24 cellular contexts compared by ENCODE assay signal in the genomic region with DNA sequence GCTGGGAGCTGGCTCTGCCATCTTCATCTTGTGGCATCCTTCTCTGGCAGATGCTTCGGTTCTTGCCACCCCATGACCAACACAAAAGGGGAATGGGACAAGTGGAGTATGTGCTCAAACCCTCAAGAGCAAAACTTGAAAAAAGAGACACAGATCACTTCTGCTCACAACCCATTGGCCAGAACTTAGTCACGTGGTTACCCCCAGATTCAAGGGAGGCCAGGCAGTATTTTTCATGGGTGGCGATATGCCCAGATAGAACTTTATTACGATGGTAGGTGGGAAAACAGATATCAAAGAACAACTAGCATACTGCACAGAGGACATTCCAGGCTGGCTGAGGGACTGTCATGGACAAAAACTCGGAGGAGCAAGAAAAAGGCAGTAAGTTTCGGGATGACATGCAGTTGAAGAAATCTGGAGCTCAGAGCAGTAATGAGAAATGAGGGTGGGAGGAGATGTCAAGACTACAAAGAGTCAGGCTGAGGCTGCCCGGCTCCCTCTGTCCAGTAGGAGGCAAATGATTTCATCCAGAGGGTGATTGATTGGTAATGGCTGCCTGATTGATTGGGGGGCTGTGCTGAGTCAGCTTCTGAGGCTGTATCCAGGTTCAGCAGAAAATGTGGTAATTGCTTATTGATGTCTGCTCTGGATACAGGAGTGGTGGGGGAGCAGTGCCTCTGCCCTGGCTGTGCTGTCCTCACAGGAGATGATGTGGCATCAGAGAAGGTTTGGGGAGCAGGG. TPM values are rescaled to one million over a fixed set of nuclear protein-coding genes. Genes with fewer than 3 reads are reported as not detected.
DNase-seq lines count a peak whose midpoint lies in the region; ATAC-seq, FAIRE-seq and TF ChIP-seq lines count a peak whose summit lies in the region.
"Had no signal": no experiment of that assay in that cellular context is flagged by ENCODE, and none has a peak within 500 bp of the region (broad histone marks: within the 10 kb centered on the region; RNA-seq: fewer than 3 reads in every experiment).

No MANE protein-coding gene starts in this region.

- no peaks in the 10 kb centered on the region for H4K20me1 ChIP-seq in HepG2 (ENCODE audit: insufficient read depth, low read length)

- TF ChIP-seq POLR2A in HepG2 (IDR thresholded peaks at IDR 0.05; ENCODE audit: insufficient read depth in 1 of 2, low read depth in 2 of 2, low read length in 2 of 2) (no peak), right lobe of liver (IDR thresholded peaks at IDR 0.05) (no peak), gastroesophageal sphincter (IDR thresholded peaks at IDR 0.05) (no peak)

- in situ Hi-C loops in HepG2 (cut with HindIII; ENCODE audit: extremely low pct_ligation_motif_present, low pct_unique_long_range_greater_than_20kb), result no loop called here
- in situ Hi-C loops in astrocyte of the spinal cord (cut with HindIII; ENCODE audit: low sequenced_read_pairs), result no loop called here

- POLR2A ChIA-PET in HepG2 (lab: Yijun Ruan, JAX), result no interaction called here
- POLR2A ChIA-PET in activated CD8-positive, alpha-beta T cell treated with anti-CD3 and anti-CD28 coated beads, Interleukin-2, amount 10 ng/mL, durations not matched to agents 7 days and 5 days (lab: Charles Lee), result no interaction called here

- FAIRE-seq in HepG2 (lab: Jason Lieb, UNC), result no peak
- FAIRE-seq in urothelium cell line (lab: Jason Lieb, UNC), result peak; percentile 20

- peaks cover 10% of the 10 kb centered on the region for H3K27me3 Mint-ChIP-seq in glutamatergic neuron (ENCODE audit: unreplicated experiment)
- H3K27me3 Mint-ChIP-seq in activated CD8-positive, alpha-beta T cell treated with anti-CD3 and anti-CD28 coated beads, Interleukin-2, amount 10 ng/mL, durations not matched to agents 7 days and 5 days (ENCODE audit: low read depth), result peaks cover 16% of the 10 kb centered on the region

- H3K36me3 Mint-ChIP-seq in glutamatergic neuron (ENCODE audit: unreplicated experiment), result no peaks in the 10 kb centered on the region
- no peaks in the 10 kb centered on the region for H3K36me3 Mint-ChIP-seq in activated CD8-positive, alpha-beta T cell treated with anti-CD3 and anti-CD28 coated beads, Interleukin-2, amount 10 ng/mL, durations not matched to agents 7 days and 5 days (ENCODE audit: low read depth)
- H3K36me3 Mint-ChIP-seq: natural killer cell, T-cell had no signal

- H3K27ac ChIP-seq in HepG2 (ENCODE audit: extremely low read length, insufficient read depth, low read length), result no peak overlapping the region
- H3K27ac ChIP-seq in right lobe of liver, result no peak overlapping the region
- H3K27ac ChIP-seq in gastroesophageal sphincter, result no peak overlapping the region
- H3K27ac ChIP-seq: gastrocnemius medialis, KMS-11, upper lobe of right lung had no signal

- TF ChIP-seq CTCF in HepG2 (CRISPR knock-in tag; IDR thresholded peaks at IDR 0.05), result no peak
- no peak for TF ChIP-seq CTCF in right lobe of liver (IDR thresholded peaks at IDR 0.05)
- TF ChIP-seq CTCF in astrocyte of the spinal cord (IDR thresholded peaks at IDR 0.05; ENCODE audit: low read depth, low read length), result peak; percentile 20
- peak; percentile 59 for TF ChIP-seq CTCF in glutamatergic neuron (IDR thresholded peaks at IDR 0.05; ENCODE audit: partially characterized antibody, unreplicated experiment)
- no peak for TF ChIP-seq CTCF in gastroesophageal sphincter (IDR thresholded peaks at IDR 0.05)

- H2AFZ ChIP-seq in HepG2 (ENCODE audit: low read length), result no peak overlapping the region

- CTCF ChIA-PET in HepG2 (lab: Yijun Ruan, JAX; ENCODE audit: low intra/inter-chr PET ratio, low total read pairs), result no interaction called here
- CTCF ChIA-PET in activated CD8-positive, alpha-beta T cell treated with anti-CD3 and anti-CD28 coated beads, Interleukin-2, amount 10 ng/mL, durations not matched to agents 7 days and 5 days (lab: Charles Lee), result interaction anchor here (1.9 kb wide), 1 partner anchor 88 kb away, joined by 4 read pairs; no protein-coding TSS in a partner anchor

- no peak for ATAC-seq in HepG2
- ATAC-seq in right lobe of liver, result no peak
- no peak for ATAC-seq in gastroesophageal sphincter
- ATAC-seq in activated CD8-positive, alpha-beta T cell treated with anti-CD3 and anti-CD28 coated beads, Interleukin-2, amount 10 ng/mL, durations not matched to agents 7 days and 5 days, result no peak
- ATAC-seq: activated CD4-positive, alpha-beta T cell treated with anti-CD3 and anti-CD28 coated beads for 36 hours; gastrocnemius medialis; natural killer cell; T-cell; upper lobe of right lung had no signal

- no peak overlapping the region for H3K4me2 ChIP-seq in HepG2 (ENCODE audit: low read depth, low read length)
- H3K4me2 ChIP-seq: KMS-11 had no signal

- peaks cover 56% of the 10 kb centered on the region for H3K4me1 Mint-ChIP-seq in glutamatergic neuron (ENCODE audit: low read depth, unreplicated experiment)
- H3K4me1 Mint-ChIP-seq in activated CD8-positive, alpha-beta T cell treated with anti-CD3 and anti-CD28 coated beads, Interleukin-2, amount 10 ng/mL, durations not matched to agents 7 days and 5 days (ENCODE audit: low read depth), result peaks cover 7% of the 10 kb centered on the region
- H3K4me1 Mint-ChIP-seq: activated CD4-positive, alpha-beta T cell treated with anti-CD3 and anti-CD28 coated beads for 36 hours; central memory CD8-positive, alpha-beta T cell; T-cell had no signal

- peak overlapping the region; percentile 22 for H3K4me3 Mint-ChIP-seq in glutamatergic neuron (ENCODE audit: unreplicated experiment)
- no peak overlapping the region for H3K4me3 Mint-ChIP-seq in activated CD8-positive, alpha-beta T cell treated with anti-CD3 and anti-CD28 coated beads, Interleukin-2, amount 10 ng/mL, durations not matched to agents 7 days and 5 days
- H3K4me3 Mint-ChIP-seq: activated CD4-positive, alpha-beta T cell treated with anti-CD3 and anti-CD28 coated beads for 36 hours; central memory CD8-positive, alpha-beta T cell; natural killer cell; T-cell had no signal

- DNase-seq in HepG2 (ENCODE audit: low spot score) (no peak), right lobe of liver (no peak), astrocyte of the spinal cord (ENCODE audit: low read depth, low spot score) (no peak), glutamatergic neuron (peak; percentile 65), urothelium cell line (ENCODE audit: low spot score) (no peak), NCI-H1436 (lab: John Stamatoyannopoulos, UW) (no peak)
- DNase-seq in activated CD8-positive, alpha-beta T cell treated with anti-CD3 and anti-CD28 coated beads, Interleukin-2, amount 10 ng/mL, durations not matched to agents 7 days and 5 days, result no peak
- DNase-seq: activated CD4-positive, alpha-beta T cell treated with anti-CD3 and anti-CD28 coated beads for 36 hours; activated naive CD4-positive, alpha-beta T cell treated with Interleukin-2 at 50 U/mL for 16 hours; activated T-cell treated with anti-CD3 and anti-CD28 coated beads, Interleukin-2, amount 50 U/mL, for 48 hours; COR-L47; DMS79 treated with DMSO at 0.1 percent for 48 hours; gastrocnemius medialis; GOT3; natural killer cell; NCI-H1048; NCI-H187 treated with DMSO at 0.1 percent for 48 hours; SHP77 treated with DMSO at 0.1 percent for 48 hours; T-cell; upper lobe of right lung had no signal

- no peak for TF ChIP-seq RAD21 in HepG2 (CRISPR knock-in tag; IDR thresholded peaks at IDR 0.05)

- intact Hi-C loops in HepG2 (cut with micrococcal nuclease; ENCODE audit: unreplicated experiment) (no loop called here), right lobe of liver (cut with DNase I) (no loop called here)

- TF ChIP-seq EP300 in HepG2 (IDR thresholded peaks at IDR 0.05; ENCODE audit: low read depth in 2 of 2, low read length in 2 of 2) (no peak), HepG2 (CRISPR knock-in tag; IDR thresholded peaks at IDR 0.05; ENCODE audit: borderline replicate concordance) (no peak), gastroesophageal sphincter (IDR thresholded peaks at IDR 0.05) (no peak)

- H3K27me3 ChIP-seq in HepG2 (ENCODE audit: control insufficient read depth in 1 of 2, insufficient read depth in 2 of 2, low read length in 2 of 2), result peaks cover 1 to 59% of the 10 kb centered on the region in 2 experiments; a peak in 3 of 5 replicates
- H3K27me3 ChIP-seq in right lobe of liver, result no peaks in the 10 kb centered on the region
- H3K27me3 ChIP-seq in gastroesophageal sphincter, result peaks cover 5% of the 10 kb centered on the region
- H3K27me3 ChIP-seq: gastrocnemius medialis, upper lobe of right lung had no signal

- WGBS in HepG2 (ENCODE audit: low lambda C conversion rate), result 23% methylated on average over 7 of the region's 7 CpGs
- 75% methylated on average over 7 of the region's 7 CpGs for WGBS in right lobe of liver (ENCODE audit: insufficient coverage, low coverage, low lambda C conversion rate, missing lambda C conversion rate)
- 92 to 96% methylated on average over 4 to 6 of the region's 7 CpGs for WGBS in gastroesophageal sphincter (ENCODE audit: low coverage in 1 of 2), 2 donors

- H3K4me3 ChIP-seq in HepG2 (replicated peaks in 1 of 3; ENCODE audit: insufficient read depth in 1 of 3, low read depth in 2 of 3, low read length in 3 of 3) (no peak overlapping the region), right lobe of liver (no peak overlapping the region), astrocyte of the spinal cord (ENCODE audit: low read depth, low read length) (no peak overlapping the region), gastroesophageal sphincter (no peak overlapping the region)
- H3K4me3 ChIP-seq: gastrocnemius medialis, upper lobe of right lung had no signal

- H3K9me3 ChIP-seq in HepG2 (ENCODE audit: low read length) (no peaks in the 10 kb centered on the region), right lobe of liver (no peaks in the 10 kb centered on the region), gastroesophageal sphincter (no peaks in the 10 kb centered on the region)
- H3K9me3 ChIP-seq: gastrocnemius medialis, upper lobe of right lung had no signal

- H3K9me3 Mint-ChIP-seq in glutamatergic neuron (ENCODE audit: unreplicated experiment), result peaks cover 7% of the 10 kb centered on the region
- no peaks in the 10 kb centered on the region for H3K9me3 Mint-ChIP-seq in activated CD8-positive, alpha-beta T cell treated with anti-CD3 and anti-CD28 coated beads, Interleukin-2, amount 10 ng/mL, durations not matched to agents 7 days and 5 days (ENCODE audit: insufficient read depth)
- H3K9me3 Mint-ChIP-seq: central memory CD8-positive, alpha-beta T cell; natural killer cell; T-cell had no signal

- H3K36me3 ChIP-seq in HepG2 (replicated peaks in 1 of 2; ENCODE audit: control insufficient read depth in 1 of 2, insufficient read depth in 2 of 2, low read length in 2 of 2) (no peaks in the 10 kb centered on the region), right lobe of liver (no peaks in the 10 kb centered on the region), gastroesophageal sphincter (no peaks in the 10 kb centered on the region)
- H3K36me3 ChIP-seq: upper lobe of right lung had no signal

- no TSS peak for BruUV-seq in HepG2 (replicated peaks; lab: Mats Ljungman, UMichigan)

- no peak overlapping the region for H3K9ac ChIP-seq in HepG2 (ENCODE audit: insufficient read depth, low read depth, low read length)
- H3K9ac ChIP-seq: KMS-11 had no signal

- peak overlapping the region; percentile 34 for H3K27ac Mint-ChIP-seq in glutamatergic neuron (ENCODE audit: unreplicated experiment)
- H3K27ac Mint-ChIP-seq in activated CD8-positive, alpha-beta T cell treated with anti-CD3 and anti-CD28 coated beads, Interleukin-2, amount 10 ng/mL, durations not matched to agents 7 days and 5 days, result no peak overlapping the region
- H3K27ac Mint-ChIP-seq: activated CD4-positive, alpha-beta T cell treated with anti-CD3 and anti-CD28 coated beads for 36 hours; T-cell had no signal

- H3K4me1 ChIP-seq in HepG2 (ENCODE audit: insufficient read depth, low read length), result no peaks in the 10 kb centered on the region
- H3K4me1 ChIP-seq in right lobe of liver, result no peaks in the 10 kb centered on the region
- H3K4me1 ChIP-seq in gastroesophageal sphincter, result peaks cover 0 to 8% (median 0%) of the 10 kb centered on the region in 3 donors
- H3K4me1 ChIP-seq: gastrocnemius medialis, upper lobe of right lung had no signal

- H3K79me2 ChIP-seq in HepG2 (ENCODE audit: insufficient read depth, low read length), result no peaks in the 10 kb centered on the region

RNA-seq across cellular contexts. Expression of gene COL13A1, which starts 25.3 kb away (rescaled TPM):
- total RNA-seq in HepG2 (2016; rRNA removed; fragmentation: Illumina TruSeq; extraction: Trizol) (not detected in 2 replicates), right lobe of liver (under 1 TPM in 4 of 6 experiments, not detected in 2; 0.18 to 0.44 (median 0.30) TPM), glutamatergic neuron (ENCODE audit: unreplicated experiment) (8.5 TPM), gastroesophageal sphincter (1 to 10 TPM; 1.2 to 6.8 (median 3.9) TPM)
- not detected in 2 replicates for total RNA-seq in HepG2 (2016; cell fraction: cytosol; rRNA removed; fragmentation: Illumina TruSeq; extraction: Trizol; ENCODE audit: low read depth)
- total RNA-seq in HepG2 (2016; cell fraction: insoluble cytoplasmic fraction; rRNA removed; fragmentation: Illumina TruSeq; extraction: Trizol), result not detected in 2 replicates
- total RNA-seq in HepG2 (2016; cell fraction: membrane; rRNA removed; fragmentation: Illumina TruSeq; extraction: Trizol), result not detected in 2 replicates
- not detected in 2 replicates for total RNA-seq in HepG2 (2016; cell fraction: nucleus; rRNA removed; fragmentation: Illumina TruSeq; extraction: Trizol)
- polyA plus RNA-seq in HepG2 (2011; rRNA removed), result 0.07 and 0.22 TPM in 2 replicates
- polyA plus RNA-seq in HepG2 (2011; cell fraction: cytosol; rRNA removed), result 0.04 TPM in 1 of 2 replicates, not detected in the other
- 1.5 and 3.2 TPM in 2 replicates for polyA plus RNA-seq in HepG2 (2011; cell fraction: nucleus; rRNA removed)
- not detected in 2 replicates for polyA plus RNA-seq in HepG2 (2012)
- not detected in 2 replicates for polyA plus RNA-seq in HepG2 (2016; cell fraction: cytosol; fragmentation: Illumina TruSeq; extraction: Trizol; ENCODE audit: low read depth)
- not detected in 2 replicates for polyA plus RNA-seq in HepG2 (2016; cell fraction: insoluble cytoplasmic fraction; fragmentation: Illumina TruSeq; extraction: Trizol; ENCODE audit: low read depth)
- polyA plus RNA-seq in HepG2 (2016; cell fraction: membrane; fragmentation: Illumina TruSeq; extraction: Trizol; ENCODE audit: low read depth), result not detected in 2 replicates
- not detected in 2 replicates for polyA plus RNA-seq in HepG2 (2016; cell fraction: nucleus; fragmentation: Illumina TruSeq; extraction: Trizol; ENCODE audit: insufficient read depth, low read depth)
- 0.07 TPM in 1 of 2 replicates, not detected in the other for polyA minus RNA-seq in HepG2 (2011; rRNA and poly(A)+ RNA removed; ENCODE audit: low replicate concordance)
- polyA minus RNA-seq in HepG2 (2011; cell fraction: cytosol; rRNA and poly(A)+ RNA removed), result not detected in 2 replicates
- polyA minus RNA-seq in HepG2 (2011; cell fraction: nucleus; rRNA and poly(A)+ RNA removed), result not detected in 2 replicates
- total RNA-seq in activated CD8-positive, alpha-beta T cell treated with anti-CD3 and anti-CD28 coated beads, Interleukin-2, amount 10 ng/mL, durations not matched to agents 7 days and 5 days, result not detected
- total RNA-seq: activated CD4-positive, alpha-beta T cell treated with anti-CD3 and anti-CD28 coated beads for 36 hours; mesenteric fat pad had no signal

Comparison
In these comparisons a context has a peak if more than half of its experiments do, and no peak if none do; other contexts are left out.
1. CTCF ChIP-seq: peak in astrocyte of the spinal cord (single experiment) and glutamatergic neuron (single experiment); none in HepG2 (single experiment), right lobe of liver (0 of 4) and gastroesophageal sphincter (0 of 4).